Comparison of ENCODE assay signal across 8 cellular contexts in the genomic region with DNA sequence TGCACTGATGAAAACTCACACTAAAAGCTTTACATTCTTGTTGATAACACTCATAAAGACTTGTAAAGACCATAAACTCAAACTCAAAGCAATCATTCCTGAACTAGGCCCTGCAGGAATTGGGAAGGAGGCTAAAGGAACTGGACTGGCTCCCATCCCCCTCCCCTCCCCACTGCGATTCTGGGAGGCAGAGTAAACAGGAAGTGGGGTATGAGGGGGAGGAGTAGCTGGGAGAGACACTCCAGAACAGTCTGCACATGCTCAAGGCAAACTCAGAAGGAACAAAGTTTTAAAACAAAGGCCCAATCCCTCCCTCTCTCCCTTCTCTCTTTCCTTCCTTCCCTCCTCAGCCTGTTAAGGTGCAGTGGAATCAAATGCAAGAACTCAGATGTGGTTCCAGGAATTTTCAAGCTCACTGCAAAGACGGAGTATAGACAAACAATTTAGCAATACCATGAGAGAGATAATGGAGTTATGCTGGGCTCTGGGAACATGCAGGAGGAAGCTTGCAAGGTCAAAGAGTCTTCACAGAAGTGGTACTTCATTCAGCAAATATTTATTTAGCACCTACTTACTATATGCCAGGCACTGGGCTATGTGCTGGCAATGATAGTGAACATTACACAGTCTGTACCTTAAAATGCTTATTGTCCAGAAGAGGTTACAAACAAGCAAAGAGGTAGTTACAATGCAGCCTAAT. TPM values are rescaled to one million over a fixed set of nuclear protein-coding genes. Genes with fewer than 3 reads are reported as not detected.
DNase-seq lines count a peak whose midpoint lies in the region; ATAC-seq and TF ChIP-seq lines count a peak whose summit lies in the region.

No MANE protein-coding gene starts in this region.

- H3K36me3 Mint-ChIP-seq in endothelial cell (ENCODE audit: low read depth, unreplicated experiment) (no peaks in the 10 kb centered on the region), neural crest cell (ENCODE audit: low read depth) (peaks cover 2% of the 10 kb centered on the region)

- intact Hi-C loops in dorsolateral prefrontal cortex (cut with DNase I) = no loop called here

- ATAC-seq in esophagus mucosa (no peak), HG03378 (IDR thresholded peaks at IDR 0.05; ENCODE audit: unreplicated experiment) (no peak)

- H3K27me3 ChIP-seq in MG63 (no peaks in the 10 kb centered on the region), dorsolateral prefrontal cortex (peaks cover 0 to 74% (median 25%) of the 10 kb centered on the region in 45 donors)

- H3K4me1 Mint-ChIP-seq in endothelial cell (ENCODE audit: unreplicated experiment) (peaks cover 6% of the 10 kb centered on the region), neural crest cell (no peaks in the 10 kb centered on the region)

- H3K27me3 Mint-ChIP-seq in endothelial cell (ENCODE audit: unreplicated experiment) (no peaks in the 10 kb centered on the region), neural crest cell (ENCODE audit: low read depth) (no peaks in the 10 kb centered on the region)

- TF ChIP-seq CTCF in endothelial cell (IDR thresholded peaks at IDR 0.05; ENCODE audit: unreplicated experiment) = no peak
- TF ChIP-seq CTCF in neural crest cell (conservative IDR thresholded peaks at IDR 0.05) = no peak
- TF ChIP-seq CTCF in dorsolateral prefrontal cortex (IDR thresholded peaks at IDR 0.05 in 54 of 56, conservative IDR thresholded peaks at IDR 0.05 in 2 of 56; ENCODE audit: low read depth in 1 of 56, partially characterized antibody in 56 of 56) = no peak

- no peak overlapping the region for H3K4me3 ChIP-seq in MG63
- no peak overlapping the region for H3K4me3 ChIP-seq in dorsolateral prefrontal cortex

- H3K4me3 Mint-ChIP-seq in endothelial cell (ENCODE audit: unreplicated experiment) (no peak overlapping the region), neural crest cell (no peak overlapping the region)

- no peaks in the 10 kb centered on the region for H3K9me3 Mint-ChIP-seq in endothelial cell (ENCODE audit: unreplicated experiment)
- H3K9me3 Mint-ChIP-seq in neural crest cell = peaks cover 10% of the 10 kb centered on the region

- H3K9me3 ChIP-seq in MG63 = no peaks in the 10 kb centered on the region

- DNase-seq in COLO668 (lab: John Stamatoyannopoulos, UW; ENCODE audit: unreplicated experiment) (peak; percentile 26), MG63 (peak; percentile 44), endothelial cell (ENCODE audit: low spot score) (peak; percentile 12), neural crest cell (ENCODE audit: low read depth, low spot score) (no peak), SK-N-DZ (ENCODE audit: low spot score) (no peak), dorsolateral prefrontal cortex (no peak)

- peak overlapping the region in 19 of 59 donors; percentile 2 to 59 (median 27) for H3K27ac ChIP-seq in dorsolateral prefrontal cortex

- H3K27ac Mint-ChIP-seq in endothelial cell (ENCODE audit: unreplicated experiment) (peak overlapping the region; percentile 83), neural crest cell (ENCODE audit: unreplicated experiment) (peak overlapping the region; percentile 70)

- no peaks in the 10 kb centered on the region for H3K36me3 ChIP-seq in MG63

RNA-seq across cellular contexts. Expression of a gene that starts 15.9 kb away (rescaled TPM):
- total RNA-seq in MG63 (2014; rRNA removed; shearing (Covaris generic); ENCODE audit: low replicate concordance) = 46.5 and 50.0 TPM in 2 replicates
- 25.3 TPM for total RNA-seq in endothelial cell (ENCODE audit: unreplicated experiment)
- 52.9 and 54.8 TPM in 2 replicates for total RNA-seq in neural crest cell
- total RNA-seq in esophagus mucosa = 47.6 TPM
- polyA plus RNA-seq in SK-N-DZ (2014; cell fraction: cytosol; rRNA removed) = 85.1 and 89.2 TPM in 2 replicates
- 47.8 and 53.1 TPM in 2 replicates for polyA plus RNA-seq in SK-N-DZ (2014; cell fraction: nucleus; rRNA removed)
- total RNA-seq in dorsolateral prefrontal cortex = 100 to 1,000 TPM in 54 of 120 experiments, 10 to 100 TPM in 66; 36.4 to 266 (median 96.0) TPM

Comparison
In these comparisons a context has a peak if more than half of its experiments do, and no peak if none do; other contexts are left out.
1. DNase-seq: peak in COLO668 (single experiment), MG63 (single experiment) and endothelial cell (single experiment); none in neural crest cell (single experiment), SK-N-DZ (single experiment) and dorsolateral prefrontal cortex (0 of 10).